ENCODE assay signal across 39 cellular contexts in genomic region chr17:43844241-43844640, GRCh38. TPM values are rescaled to one million over a fixed set of nuclear protein-coding genes. Genes with fewer than 3 reads are reported as not detected.
"Had no signal": no experiment of that assay in that cellular context is flagged by ENCODE, and none has a peak within 500 bp of the region (broad histone marks: within the 10 kb centered on the region; RNA-seq: fewer than 3 reads in every experiment).

No MANE protein-coding gene starts in this region.

- H3K4me3 Mint-ChIP-seq: activated B cell treated with CpG ODN at 0.5 μM for 24 hours; activated CD4-positive, alpha-beta memory T cell treated with anti-CD3 and anti-CD28 coated beads for 36 hours; activated CD4-positive, alpha-beta T cell treated with anti-CD3 and anti-CD28 coated beads, Interleukin-2, amount 10 ng/mL, durations not matched to agents 24 days and 14 days; activated CD8-positive, alpha-beta T cell treated with anti-CD3 and anti-CD28 coated beads for 36 hours; activated naive CD4-positive, alpha-beta T cell treated with anti-CD3 and anti-CD28 coated beads, Interleukin-2, amount 10 ng/mL, durations not matched to agents 7 days and 5 days; activated naive CD4-positive, alpha-beta T cell treated with anti-CD3 and anti-CD28 coated beads, Interleukin-2, amount 50 U/mL, for 24 hours; activated naive CD8-positive, alpha-beta T cell; activated naive CD8-positive, alpha-beta T cell treated with anti-CD3 and anti-CD28 coated beads, Interleukin-2, amount 10 ng/mL, durations not matched to agents 7 days and 5 days; activated naive CD8-positive, alpha-beta T cell treated with anti-CD3 and anti-CD28 coated beads, Interleukin-2, amount 50 U/mL, for 24 hours; activated T-cell treated with anti-CD3 and anti-CD28 coated beads, Interleukin-2, amount 50 U/mL, for 4 hours; activated T-cell treated with anti-CD3 and anti-CD28 coated beads, Interleukin-2, amount 50 U/mL, for 72 hours; activated T-helper 1 cell treated with anti-CD3 and anti-CD28 coated beads, Interleukin-12 subunit alpha, Interleukin-12 subunit beta, Interleukin-2, Interleukin-4 antibody, amounts not matched to agents 30 ng/mL and 10 ng/mL and 1 ng/mL, durations not matched to agents 14 hours and 24 hours and 36 hours; activated T-helper 17 cell treated with anti-CD3 and anti-CD28 coated beads, Interleukin-2, amount 50 U/mL, for 72 hours; brain; central memory CD8-positive, alpha-beta T cell; T-helper 1 cell treated with Interleukin-12 subunit alpha and Interleukin-12 subunit beta and Interleukin-4 antibody, amounts not matched to agents 30 μg/mL and 1 μg/mL, for 36 hours; T-helper 2 cell treated with Interferon-gamma antibody and Interleukin-4, amounts not matched to agents 5 μg/mL and 100 μg/mL, for 36 hours had no signal

- H3K27me3 ChIP-seq: ascending aorta, cardiac muscle cell had no signal

- H3K4me3 ChIP-seq: ascending aorta, cardiac muscle cell had no signal

- H3K9me3 Mint-ChIP-seq: activated B cell treated with CpG ODN at 0.5 μM for 24 hours; activated CD4-positive, alpha-beta memory T cell treated with anti-CD3 and anti-CD28 coated beads for 36 hours; activated CD4-positive, alpha-beta T cell treated with anti-CD3 and anti-CD28 coated beads, Interleukin-2, amount 10 ng/mL, durations not matched to agents 24 days and 14 days; activated CD8-positive, alpha-beta T cell treated with anti-CD3 and anti-CD28 coated beads for 36 hours; activated naive CD4-positive, alpha-beta T cell treated with anti-CD3 and anti-CD28 coated beads, Interleukin-2, amount 10 ng/mL, durations not matched to agents 7 days and 5 days; activated naive CD4-positive, alpha-beta T cell treated with anti-CD3 and anti-CD28 coated beads, Interleukin-2, amount 50 U/mL, for 24 hours; activated naive CD8-positive, alpha-beta T cell treated with anti-CD3 and anti-CD28 coated beads, Interleukin-2, amount 10 ng/mL, durations not matched to agents 7 days and 5 days; activated naive CD8-positive, alpha-beta T cell treated with anti-CD3 and anti-CD28 coated beads, Interleukin-2, amount 50 U/mL, for 24 hours; activated T-cell treated with anti-CD3 and anti-CD28 coated beads, Interleukin-2, amount 50 U/mL, for 4 hours; activated T-cell treated with anti-CD3 and anti-CD28 coated beads, Interleukin-2, amount 50 U/mL, for 72 hours; activated T-helper 1 cell treated with anti-CD3 and anti-CD28 coated beads, Interleukin-12 subunit alpha, Interleukin-12 subunit beta, Interleukin-2, Interleukin-4 antibody, amounts not matched to agents 30 ng/mL and 10 ng/mL and 1 ng/mL, durations not matched to agents 14 hours and 24 hours and 36 hours; activated T-helper 17 cell treated with anti-CD3 and anti-CD28 coated beads, Interleukin-2, amount 50 U/mL, for 72 hours; T-helper 1 cell treated with Interleukin-12 subunit alpha and Interleukin-12 subunit beta and Interleukin-4 antibody, amounts not matched to agents 30 μg/mL and 1 μg/mL, for 36 hours; T-helper 2 cell treated with Interferon-gamma antibody and Interleukin-4, amounts not matched to agents 5 μg/mL and 100 μg/mL, for 36 hours had no signal

- H3K27ac Mint-ChIP-seq: activated B cell treated with CpG ODN at 0.5 μM for 24 hours; activated CD4-positive, alpha-beta memory T cell treated with anti-CD3 and anti-CD28 coated beads for 36 hours; activated CD4-positive, alpha-beta T cell treated with anti-CD3 and anti-CD28 coated beads, Interleukin-2, amount 10 ng/mL, durations not matched to agents 24 days and 14 days; activated CD8-positive, alpha-beta T cell treated with anti-CD3 and anti-CD28 coated beads for 36 hours; activated naive CD4-positive, alpha-beta T cell treated with anti-CD3 and anti-CD28 coated beads, Interleukin-2, amount 10 ng/mL, durations not matched to agents 7 days and 5 days; activated naive CD4-positive, alpha-beta T cell treated with anti-CD3 and anti-CD28 coated beads, Interleukin-2, amount 50 U/mL, for 24 hours; activated naive CD8-positive, alpha-beta T cell; activated naive CD8-positive, alpha-beta T cell treated with anti-CD3 and anti-CD28 coated beads, Interleukin-2, amount 10 ng/mL, durations not matched to agents 7 days and 5 days; activated naive CD8-positive, alpha-beta T cell treated with anti-CD3 and anti-CD28 coated beads, Interleukin-2, amount 50 U/mL, for 24 hours; activated T-cell treated with anti-CD3 and anti-CD28 coated beads, Interleukin-2, amount 50 U/mL, for 72 hours; activated T-helper 1 cell treated with anti-CD3 and anti-CD28 coated beads, Interleukin-12 subunit alpha, Interleukin-12 subunit beta, Interleukin-2, Interleukin-4 antibody, amounts not matched to agents 30 ng/mL and 10 ng/mL and 1 ng/mL, durations not matched to agents 14 hours and 24 hours and 36 hours; activated T-helper 17 cell treated with anti-CD3 and anti-CD28 coated beads, Interleukin-2, amount 50 U/mL, for 72 hours; T-helper 1 cell treated with Interleukin-12 subunit alpha and Interleukin-12 subunit beta and Interleukin-4 antibody, amounts not matched to agents 30 μg/mL and 1 μg/mL, for 36 hours; T-helper 2 cell treated with Interferon-gamma antibody and Interleukin-4, amounts not matched to agents 5 μg/mL and 100 μg/mL, for 36 hours had no signal

- H3K9me3 ChIP-seq: ascending aorta had no signal

- H3K36me3 Mint-ChIP-seq: activated CD4-positive, alpha-beta memory T cell treated with anti-CD3 and anti-CD28 coated beads for 36 hours; activated naive CD4-positive, alpha-beta T cell treated with anti-CD3 and anti-CD28 coated beads, Interleukin-2, amount 10 ng/mL, durations not matched to agents 7 days and 5 days; activated naive CD4-positive, alpha-beta T cell treated with anti-CD3 and anti-CD28 coated beads, Interleukin-2, amount 50 U/mL, for 24 hours; activated naive CD8-positive, alpha-beta T cell; activated naive CD8-positive, alpha-beta T cell treated with anti-CD3 and anti-CD28 coated beads, Interleukin-2, amount 10 ng/mL, durations not matched to agents 7 days and 5 days; brain had no signal

- H3K36me3 ChIP-seq: ascending aorta, cardiac muscle cell had no signal

- DNase-seq: activated B cell treated with CpG ODN at 0.5 μM for 24 hours; activated CD4-positive, alpha-beta memory T cell treated with anti-CD3 and anti-CD28 coated beads for 36 hours; activated CD4-positive, alpha-beta T cell treated with anti-CD3 and anti-CD28 coated beads for 4 hours; activated CD4-positive, alpha-beta T cell treated with anti-CD3 and anti-CD28 coated beads, Interleukin-2, amount 10 ng/mL, durations not matched to agents 24 days and 14 days; activated CD4-positive, alpha-beta T cell treated with anti-CD3 and anti-CD28 coated beads, Interleukin-2, amount 50 U/mL, for 1 hour; activated CD4-positive, alpha-beta T cell treated with anti-CD3 and anti-CD28 coated beads, Interleukin-2, amount 50 U/mL, for 4 hours; activated CD4-positive, CD25-positive, alpha-beta regulatory T cell treated with anti-CD3 and anti-CD28 coated beads, Interleukin-2, amount 50 U/mL, for 72 hours; activated CD8-positive, alpha-beta memory T cell treated with anti-CD3 and anti-CD28 coated beads, Interleukin-2, amount 50 U/mL, for 4 hours; activated CD8-positive, alpha-beta T cell treated with anti-CD3 and anti-CD28 coated beads for 36 hours; activated effector memory CD4-positive, alpha-beta T cell treated with anti-CD3 and anti-CD28 coated beads, Interleukin-2, amount 50 U/mL, for 16 hours; activated gamma-delta T cell treated with Interleukin-2 at 50 U/mL for 16 hours; activated naive CD4-positive, alpha-beta T cell; activated naive CD4-positive, alpha-beta T cell treated with anti-CD3 and anti-CD28 coated beads, Interleukin-2, amount 10 ng/mL, durations not matched to agents 7 days and 5 days; activated naive CD8-positive, alpha-beta T cell treated with anti-CD3 and anti-CD28 coated beads, Interleukin-2, amount 10 ng/mL, durations not matched to agents 7 days and 5 days; activated naive CD8-positive, alpha-beta T cell treated with anti-CD3 and anti-CD28 coated beads, Interleukin-2, amount 50 U/mL, for 24 hours; activated T-cell treated with anti-CD3 and anti-CD28 coated beads for 4 hours; activated T-cell treated with anti-CD3 and anti-CD28 coated beads, Interleukin-2, amount 50 U/mL, for 1 hour; activated T-cell treated with anti-CD3 and anti-CD28 coated beads, Interleukin-2, amount 50 U/mL, for 4 hours; activated T-cell treated with anti-CD3 and anti-CD28 coated beads, Interleukin-2, amount 50 U/mL, for 72 hours; amygdala; anterior cingulate cortex; caudate nucleus; SW 1271; T-helper 1 cell; T-helper 2 cell; T-helper 9 cell had no signal

- H3K27ac ChIP-seq: ascending aorta, cardiac muscle cell, VCaP had no signal

- ATAC-seq: activated CD8-positive, alpha-beta T cell treated with anti-CD3 and anti-CD28 coated beads for 36 hours; activated naive CD8-positive, alpha-beta T cell treated with anti-CD3 and anti-CD28 coated beads, Interleukin-2, amount 50 U/mL, for 24 hours; activated T-cell treated with anti-CD3 and anti-CD28 coated beads, Interleukin-2, amount 50 U/mL, for 4 hours; activated T-cell treated with anti-CD3 and anti-CD28 coated beads, Interleukin-2, amount 50 U/mL, for 72 hours; activated T-helper 17 cell treated with anti-CD3 and anti-CD28 coated beads, Interleukin-2, amount 50 U/mL, for 72 hours had no signal

- H3K4me1 Mint-ChIP-seq: activated B cell treated with CpG ODN at 0.5 μM for 24 hours; activated naive CD4-positive, alpha-beta T cell treated with anti-CD3 and anti-CD28 coated beads, Interleukin-2, amount 10 ng/mL, durations not matched to agents 7 days and 5 days; activated naive CD4-positive, alpha-beta T cell treated with anti-CD3 and anti-CD28 coated beads, Interleukin-2, amount 50 U/mL, for 24 hours; activated naive CD8-positive, alpha-beta T cell treated with anti-CD3 and anti-CD28 coated beads, Interleukin-2, amount 50 U/mL, for 24 hours; activated T-helper 17 cell treated with anti-CD3 and anti-CD28 coated beads, Interleukin-2, amount 50 U/mL, for 72 hours; central memory CD8-positive, alpha-beta T cell had no signal

RNA-seq across cellular contexts. Expression of gene CD300LG, which starts 2.7 kb away (rescaled TPM):
- total RNA-seq: activated B cell treated with CpG ODN at 0.5 μM for 24 hours; activated CD4-positive, alpha-beta memory T cell treated with anti-CD3 and anti-CD28 coated beads for 36 hours; activated CD4-positive, alpha-beta T cell treated with anti-CD3 and anti-CD28 coated beads, Interleukin-2, amount 10 ng/mL, durations not matched to agents 24 days and 14 days; activated CD8-positive, alpha-beta memory T cell treated with anti-CD3 and anti-CD28 coated beads for 36 hours; activated CD8-positive, alpha-beta T cell treated with anti-CD3 and anti-CD28 coated beads for 36 hours; activated naive CD8-positive, alpha-beta T cell treated with anti-CD3 and anti-CD28 coated beads, Interleukin-2, amount 10 ng/mL, durations not matched to agents 7 days and 5 days; activated T-cell treated with anti-CD3 and anti-CD28 coated beads, Interleukin-2, amount 50 U/mL, for 4 hours; activated T-cell treated with anti-CD3 and anti-CD28 coated beads, Interleukin-2, amount 50 U/mL, for 72 hours; activated T-helper 1 cell treated with anti-CD3 and anti-CD28 coated beads, Interleukin-12 subunit alpha, Interleukin-12 subunit beta, Interleukin-2, Interleukin-4 antibody, amounts not matched to agents 30 ng/mL and 10 ng/mL and 1 ng/mL, durations not matched to agents 14 hours and 24 hours and 36 hours; activated T-helper 17 cell treated with anti-CD3 and anti-CD28 coated beads, Interleukin-2, amount 50 U/mL, for 72 hours; bronchial epithelial cell; cardiac muscle cell had no signal
- polyA plus RNA-seq: cardiac muscle cell had no signal

RNA-seq across cellular contexts. Expression of gene MPP3, which starts 11.3 kb away (rescaled TPM):
- total RNA-seq: activated B cell treated with CpG ODN at 0.5 μM for 24 hours; activated T-cell treated with anti-CD3 and anti-CD28 coated beads, Interleukin-2, amount 50 U/mL, for 72 hours had no signal
